In the genomic region with DNA sequence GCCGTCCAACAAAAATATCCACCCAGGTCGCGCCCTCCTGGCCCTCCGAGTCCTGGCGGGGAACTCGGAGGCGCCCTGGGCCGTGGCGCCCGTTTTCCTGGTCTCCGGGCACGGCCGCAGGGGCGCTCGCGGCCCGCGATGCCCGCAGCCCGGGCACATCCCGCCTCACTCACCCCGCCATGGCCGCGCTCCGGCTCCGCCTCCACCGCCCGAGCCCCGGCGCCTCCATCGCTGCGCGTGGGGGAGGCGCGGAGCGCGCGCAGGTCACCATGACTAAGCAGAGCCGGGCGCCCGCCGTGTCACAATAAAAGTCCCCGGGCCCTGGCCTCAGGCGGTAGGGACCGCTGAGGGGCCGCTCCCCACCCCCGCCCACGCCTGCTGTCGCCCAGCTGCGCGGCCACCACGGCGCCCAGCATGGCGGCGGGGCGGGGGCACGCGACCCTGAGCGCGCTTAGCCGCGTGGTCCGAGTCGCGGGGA, we compare ENCODE assay signal across 8 cellular contexts. TPM values are rescaled to one million over a fixed set of nuclear protein-coding genes. Genes with fewer than 3 reads are reported as not detected.
DNase-seq lines count a peak whose midpoint lies in the region; ATAC-seq, FAIRE-seq and TF ChIP-seq lines count a peak whose summit lies in the region.

No MANE protein-coding gene starts in this region.

- WGBS in A549 (ENCODE audit: missing lambda C conversion rate) = no CpG with 5 or more reads among the region's 65 CpGs
- WGBS in body of pancreas, 2 donors = 1% methylated on average over 51 of the region's 65 CpGs; no CpG with 5 or more reads in 1 of the 2 donors

- ATAC-seq in A549 = peak; percentile 92
- ATAC-seq in GM18858 (IDR thresholded peaks at IDR 0.05; ENCODE audit: unreplicated experiment) = peak; percentile 61
- peak; percentile 66 for ATAC-seq in HG03064 (IDR thresholded peaks at IDR 0.05; ENCODE audit: low read depth, unreplicated experiment)
- ATAC-seq in body of pancreas = peak; percentile 90

- H3K27me3 ChIP-seq in body of pancreas = no peaks in the 10 kb centered on the region
- H3K27me3 ChIP-seq in iPS-15b (ENCODE audit: control insufficient read depth, insufficient read depth, low read length) = no peaks in the 10 kb centered on the region

- peak; percentile 71 to 87 for DNase-seq in A549 (ENCODE audit: low read depth in 1 of 2, low spot score in 1 of 2)
- peak; percentile 93 for DNase-seq in NCI-H2107 (lab: John Stamatoyannopoulos, UW)
- DNase-seq in UCSD-AML1 (lab: John Stamatoyannopoulos, UW; ENCODE audit: unreplicated experiment) = peak; percentile 96
- DNase-seq in body of pancreas = peak; percentile 95 to 97 (median 96)
- DNase-seq in skeletal muscle cell (ENCODE audit: low read depth) = peak; percentile 62

- FAIRE-seq in A549 (lab: Jason Lieb, UNC) = no peak

- H3K9me3 ChIP-seq in A549 (no peaks in the 10 kb centered on the region), body of pancreas (no peaks in the 10 kb centered on the region), iPS-15b (ENCODE audit: control insufficient read depth, insufficient read depth, low read length) (no peaks in the 10 kb centered on the region)

- peak in 1 of 2 experiments; percentile 61; a peak in 1 of 5 replicates for TF ChIP-seq EP300 in A549 (IDR thresholded peaks at IDR 0.05)

- CTCF ChIA-PET in A549 (lab: Yijun Ruan, JAX) = no interaction called here

- TF ChIP-seq CTCF in A549 (IDR thresholded peaks at IDR 0.05) (no peak), body of pancreas (IDR thresholded peaks at IDR 0.05) (peak in 4 of 7 experiments; percentile 4 to 27 (median 19))

- H3K36me3 ChIP-seq in body of pancreas (replicated peaks in 1 of 2; ENCODE audit: insufficient read depth in 1 of 2, low read depth in 2 of 2) (peaks cover 2 to 3% of the 10 kb centered on the region in 2 donors), iPS-15b (ENCODE audit: control insufficient read depth, insufficient read depth, low read length) (peaks cover 8% of the 10 kb centered on the region)

- intact Hi-C loops in body of pancreas (cut with DNase I) = no loop called here

- H3K4me2 ChIP-seq in A549 = peak overlapping the region; percentile 98

- H3K27ac ChIP-seq in A549 = peak overlapping the region; percentile 100
- peak overlapping the region; percentile 95 to 99 (median 98) for H3K27ac ChIP-seq in body of pancreas

- H3K4me1 ChIP-seq in A549 = peaks cover 21% of the 10 kb centered on the region
- peaks cover 45% of the 10 kb centered on the region for H3K4me1 ChIP-seq in body of pancreas
- peaks cover 3% of the 10 kb centered on the region for H3K4me1 ChIP-seq in iPS-15b (ENCODE audit: control insufficient read depth, insufficient read depth, low read length)

- no peak for TF ChIP-seq RAD21 in A549 (conservative IDR thresholded peaks at IDR 0.05 in 1 of 2, IDR thresholded peaks at IDR 0.05 in 1 of 2)

- H3K9ac ChIP-seq in iPS-15b (ENCODE audit: low read depth, low read length) = peak overlapping the region; percentile 97

- TF ChIP-seq POLR2A in A549 (IDR thresholded peaks at IDR 0.05; ENCODE audit: low read length) (peak; percentile 39), body of pancreas (IDR thresholded peaks at IDR 0.05) (peak; percentile 66 to 93 (median 75))

- POLR2A ChIA-PET in A549 (lab: Yijun Ruan, JAX) = interaction anchor here (0.6 kb wide), 1 partner anchor 36 kb away, joined by 3 read pairs; no protein-coding TSS in a partner anchor

- H3K4me3 ChIP-seq in A549 = peak overlapping the region; percentile 84
- peak overlapping the region; percentile 72 to 73 for H3K4me3 ChIP-seq in body of pancreas
- peak overlapping the region; percentile 85 for H3K4me3 ChIP-seq in iPS-15b (ENCODE audit: low read depth, low read length)
- H3K4me3 ChIP-seq in skeletal muscle cell (ENCODE audit: low read depth, low read length) = peak overlapping the region; percentile 91

TF ChIP-seq in A549, 52 proteins besides CTCF, POLR2A, EP300 and RAD21:
- peak; percentile 66 to 96 for TF ChIP-seq JUN (IDR thresholded peaks at IDR 0.05)
- peak; percentile 95 for TF ChIP-seq NFE2L2 (conservative IDR thresholded peaks at IDR 0.05; ENCODE audit: low read length)
- no peak for TF ChIP-seq RARB (CRISPR knock-in tag; IDR thresholded peaks at IDR 0.05)
- no peak for TF ChIP-seq HDAC2 (IDR thresholded peaks at IDR 0.05)
- TF ChIP-seq MAFK (IDR thresholded peaks at IDR 0.05; ENCODE audit: partially characterized antibody) = peak; percentile 94
- no peak for TF ChIP-seq ZFP36 (IDR thresholded peaks at IDR 0.05; ENCODE audit: borderline replicate concordance, partially characterized antibody)
- TF ChIP-seq PBX3 (IDR thresholded peaks at IDR 0.05) = no peak; the same call in 1 of the 2 replicates
- TF ChIP-seq GATA3 (IDR thresholded peaks at IDR 0.05; ENCODE audit: borderline replicate concordance) = peak; percentile 32; the same call in 1 of the 2 replicates
- no peak for TF ChIP-seq ZNF302 (CRISPR knock-in tag; IDR thresholded peaks at IDR 0.05)
- no peak for TF ChIP-seq FOSL2 (IDR thresholded peaks at IDR 0.05)
- TF ChIP-seq FOSL2 (CRISPR knock-in tag; IDR thresholded peaks at IDR 0.05) = peak; percentile 81
- peak; percentile 62; the same call in 2 of the 3 replicates for TF ChIP-seq BCL3 (IDR thresholded peaks at IDR 0.05)
- TF ChIP-seq CBX2 (IDR thresholded peaks at IDR 0.05; ENCODE audit: borderline replicate concordance, low read depth) = no peak
- peak; percentile 76 for TF ChIP-seq ATOH8 (CRISPR knock-in tag; IDR thresholded peaks at IDR 0.05; ENCODE audit: low read depth)
- no peak for TF ChIP-seq KDM1A (IDR thresholded peaks at IDR 0.05; ENCODE audit: low read depth)
- TF ChIP-seq PHF8 (IDR thresholded peaks at IDR 0.05; ENCODE audit: borderline replicate concordance, low read depth) = peak; percentile 76
- TF ChIP-seq, protein P1, sequence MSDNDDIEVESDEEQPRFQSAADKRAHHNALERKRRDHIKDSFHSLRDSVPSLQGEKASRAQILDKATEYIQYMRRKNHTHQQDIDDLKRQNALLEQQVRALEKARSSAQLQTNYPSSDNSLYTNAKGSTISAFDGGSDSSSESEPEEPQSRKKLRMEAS (IDR thresholded peaks at IDR 0.05) = peak; percentile 23; the same call in 1 of the 2 replicates

RNA-seq across cellular contexts. Expression of gene KEAP1, which starts 0.6 kb away (rescaled TPM):
- 49.3 and 60.6 TPM in 2 replicates for polyA plus RNA-seq in A549 (2011; rRNA removed)
- polyA plus RNA-seq in A549 (2012; cell fraction: cytosol; rRNA removed) = 99.6 and 128 TPM in 2 replicates
- polyA plus RNA-seq in A549 (2012; cell fraction: nucleus; rRNA removed) = 115 and 159 TPM in 2 replicates
- 67.7 to 73.6 TPM (median 72.1 TPM) in 3 replicates for polyA plus RNA-seq in A549 (2017; fragmentation: RNase III; extraction: RNeasy Plus Mini Kit Qiagen cat#74134 plus additional on column Dnase treatment)
- polyA minus RNA-seq in A549 (2011; rRNA and poly(A)+ RNA removed) = 102 and 118 TPM in 2 replicates
- total RNA-seq in body of pancreas = 10 to 100 TPM; 30.9 to 37.6 TPM

RNA-seq across cellular contexts. Expression of gene S1PR5, which starts 14.7 kb away (rescaled TPM):
- polyA plus RNA-seq in A549 (2011; rRNA removed) (0.99 and 2.1 TPM in 2 replicates), A549 (2017; fragmentation: RNase III; extraction: RNeasy Plus Mini Kit Qiagen cat#74134 plus additional on column Dnase treatment) (3.0 to 3.8 TPM (median 3.1 TPM) in 3 replicates)
- 2.2 and 3.3 TPM in 2 replicates for polyA plus RNA-seq in A549 (2012; cell fraction: cytosol; rRNA removed)
- 2.5 and 5.1 TPM in 2 replicates for polyA plus RNA-seq in A549 (2012; cell fraction: nucleus; rRNA removed)
- 0.78 and 0.83 TPM in 2 replicates for polyA minus RNA-seq in A549 (2011; rRNA and poly(A)+ RNA removed)
- total RNA-seq in body of pancreas = 1 to 10 TPM; 1.0 to 1.6 TPM

RNA-seq across cellular contexts. Expression of gene ATG4D, which starts 41.1 kb away (rescaled TPM):
- polyA plus RNA-seq in A549 (2011; rRNA removed) (6.9 and 7.3 TPM in 2 replicates), A549 (2017; fragmentation: RNase III; extraction: RNeasy Plus Mini Kit Qiagen cat#74134 plus additional on column Dnase treatment) (10.4 to 12.4 TPM (median 10.7 TPM) in 3 replicates)
- 17.8 and 24.2 TPM in 2 replicates for polyA plus RNA-seq in A549 (2012; cell fraction: cytosol; rRNA removed)
- polyA plus RNA-seq in A549 (2012; cell fraction: nucleus; rRNA removed) = 69.2 and 76.8 TPM in 2 replicates
- polyA minus RNA-seq in A549 (2011; rRNA and poly(A)+ RNA removed) = 10.8 and 14.9 TPM in 2 replicates
- 10 to 100 TPM; 20.4 to 23.3 TPM for total RNA-seq in body of pancreas

Comparison
In these comparisons a context has a peak if more than half of its experiments do, and no peak if none do; other contexts are left out.
1. Peak in every context shown above with its lines: DNase-seq, ATAC-seq, H3K4me3 ChIP-seq and H3K27ac ChIP-seq.